In the genomic region with DNA sequence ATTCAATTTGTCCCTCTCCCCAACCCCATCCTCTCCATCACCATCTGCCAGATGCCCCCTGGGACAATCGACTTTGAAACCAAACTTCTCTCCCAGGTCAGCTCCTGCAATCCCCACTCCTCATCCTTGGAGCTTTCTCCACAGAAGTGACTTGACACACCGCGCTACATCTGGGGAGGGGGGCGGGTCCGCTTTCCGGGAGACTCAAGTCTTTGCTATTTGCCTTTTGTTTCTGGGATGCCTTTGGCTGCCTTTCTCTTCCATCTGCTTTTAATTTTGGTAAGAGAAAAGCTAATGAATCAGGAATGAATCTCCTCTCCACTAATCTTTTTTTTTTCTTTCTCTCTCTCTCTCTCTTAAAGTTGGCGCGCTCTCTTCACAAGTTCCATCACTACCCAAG, we compare ENCODE assay signal across 11 cellular contexts. TPM values are rescaled to one million over a fixed set of nuclear protein-coding genes. Genes with fewer than 3 reads are reported as not detected.
DNase-seq lines count a peak whose midpoint lies in the region; ATAC-seq, FAIRE-seq and TF ChIP-seq lines count a peak whose summit lies in the region.
"Had no signal": no experiment of that assay in that cellular context is flagged by ENCODE, and none has a peak within 500 bp of the region (broad histone marks: within the 10 kb centered on the region; RNA-seq: fewer than 3 reads in every experiment).

No MANE protein-coding gene starts in this region.

- H3K9me3 ChIP-seq in BE2C (no peaks in the 10 kb centered on the region), endothelial cell of umbilical vein (replicated peaks; ENCODE audit: control insufficient read depth, insufficient read depth, low read length) (no peaks in the 10 kb centered on the region), neural progenitor cell (ENCODE audit: low read depth) (no peaks in the 10 kb centered on the region)

- H3K36me3 Mint-ChIP-seq in neural progenitor cell: peaks cover 35% of the 10 kb centered on the region

- CTCF ChIA-PET in endothelial cell of umbilical vein (lab: Charles Lee): interaction anchor here (0.5 to 2.2 kb wide), 13 partner anchors 8 to 705 kb away, joined by 3 to 9 read pairs (median 4); a partner anchor contains a TSS

- H3F3A ChIP-seq in neural progenitor cell (ENCODE audit: low read depth): peaks cover 34% of the 10 kb centered on the region

- H3K27ac ChIP-seq in endothelial cell of umbilical vein (ENCODE audit: insufficient read depth, low read depth, low read length) (no peak overlapping the region), neural progenitor cell (peak overlapping the region; percentile 93)

- no peak overlapping the region for H3K9ac ChIP-seq in endothelial cell of umbilical vein (replicated peaks; ENCODE audit: extremely low read depth, insufficient read depth, low read length)
- H3K9ac ChIP-seq in neural progenitor cell: peak overlapping the region; percentile 72

- FAIRE-seq in endothelial cell of umbilical vein (lab: Jason Lieb, UNC): no peak
- FAIRE-seq: GM18507, HTR-8/SVneo had no signal

- H2AFZ ChIP-seq in endothelial cell of umbilical vein (ENCODE audit: low read depth, low read length): no peak overlapping the region
- H2AFZ ChIP-seq in neural progenitor cell (replicated peaks): no peak overlapping the region

- TF ChIP-seq CTCF in BE2C (IDR thresholded peaks at IDR 0.05; ENCODE audit: low read depth, low read length): no peak
- TF ChIP-seq CTCF in endothelial cell of umbilical vein (IDR thresholded peaks at IDR 0.05; ENCODE audit: extremely low read depth in 1 of 2, insufficient read depth in 1 of 2, low read depth in 1 of 2, low read length in 2 of 2): no peak
- TF ChIP-seq CTCF in neural progenitor cell (IDR thresholded peaks at IDR 0.05): no peak

- H3K4me2 ChIP-seq in endothelial cell of umbilical vein (ENCODE audit: insufficient read depth, low read length) (peak overlapping the region; percentile 12), neural progenitor cell (peak overlapping the region; percentile 97)

- no TSS peak for BruUV-seq in endothelial cell of umbilical vein (replicated peaks; lab: Mats Ljungman, UMichigan)

- no peaks in the 10 kb centered on the region for H3K79me2 ChIP-seq in endothelial cell of umbilical vein (ENCODE audit: control insufficient read depth, insufficient read depth, low read length)
- H3K79me2 ChIP-seq in neural progenitor cell (ENCODE audit: low read depth): peaks cover 74% of the 10 kb centered on the region

- H3K27ac Mint-ChIP-seq in neural progenitor cell: peak overlapping the region; percentile 99

- dilution Hi-C loops in endothelial cell of umbilical vein (cut with MboI; ENCODE audit: extremely low pct_ligation_motif_present, low sequenced_read_pairs): no loop called here

- no peaks in the 10 kb centered on the region for H3K9me1 ChIP-seq in endothelial cell of umbilical vein (replicated peaks; ENCODE audit: control insufficient read depth, extremely low read depth, insufficient read depth, low read length)

- H3K4me1 Mint-ChIP-seq in neural progenitor cell: peaks cover 41% of the 10 kb centered on the region

- H3K36me3 ChIP-seq in BE2C: no peaks in the 10 kb centered on the region
- no peaks in the 10 kb centered on the region for H3K36me3 ChIP-seq in endothelial cell of umbilical vein (ENCODE audit: control insufficient read depth in 2 of 2, extremely low read depth in 1 of 2, insufficient read depth in 2 of 2, low read length in 2 of 2)
- peaks cover 17% of the 10 kb centered on the region for H3K36me3 ChIP-seq in neural progenitor cell

- peak overlapping the region; percentile 95 for H3K4me3 Mint-ChIP-seq in neural progenitor cell

- H3K4me1 ChIP-seq in BE2C: no peaks in the 10 kb centered on the region; the same call in 1 of the 2 replicates
- H3K4me1 ChIP-seq in endothelial cell of umbilical vein (ENCODE audit: control insufficient read depth, extremely low read depth, insufficient read depth, low read length): peaks cover 4% of the 10 kb centered on the region
- H3K4me1 ChIP-seq in neural progenitor cell: peaks cover 40% of the 10 kb centered on the region

- H3K9me3 Mint-ChIP-seq in neural progenitor cell: peaks cover 3% of the 10 kb centered on the region

- ATAC-seq in HG03095 (IDR thresholded peaks at IDR 0.05; ENCODE audit: unreplicated experiment) (no peak), HG02588 (IDR thresholded peaks at IDR 0.05; ENCODE audit: unreplicated experiment) (no peak)

- DNase-seq in BE2C (no peak), NCI-H69 (lab: John Stamatoyannopoulos, UW) (peak; percentile 37), endothelial cell of umbilical vein (ENCODE audit: low read depth, low spot score) (no peak), neural progenitor cell (ENCODE audit: low spot score) (peak; percentile 76), anterior cingulate cortex (lab: John Stamatoyannopoulos, UW) (no peak)
- DNase-seq in activated naive CD4-positive, alpha-beta T cell treated with Interleukin-2 at 50 U/mL for 16 hours: no peak
- DNase-seq: activated CD4-positive, alpha-beta T cell treated with anti-CD3 and anti-CD28 coated beads for 1 hour had no signal

- H4K20me1 ChIP-seq in endothelial cell of umbilical vein (replicated peaks; ENCODE audit: control insufficient read depth, extremely low read depth, insufficient read depth, low read length) (no peaks in the 10 kb centered on the region), neural progenitor cell (ENCODE audit: low read depth) (peaks cover 28% of the 10 kb centered on the region)

- H3K27me3 ChIP-seq in BE2C (peaks cover 42% of the 10 kb centered on the region), endothelial cell of umbilical vein (ENCODE audit: control insufficient read depth in 2 of 2, insufficient read depth in 2 of 2, low read length in 2 of 2) (peaks cover 18 to 26% of the 10 kb centered on the region in 2 experiments), neural progenitor cell (no peaks in the 10 kb centered on the region)

- POLR2A ChIA-PET in endothelial cell of umbilical vein (lab: Charles Lee): interaction anchor here (1.1 kb wide), 1 partner anchor 19 kb away, joined by 3 read pairs; no protein-coding TSS in a partner anchor

- intact Hi-C loops in endothelial cell of umbilical vein (cut with micrococcal nuclease): loop anchor here (1.0 to 10.0 kb wide), 4 partner anchors 91 to 832 kb away; a partner anchor contains a TSS

- H3K4me3 ChIP-seq in BE2C (ENCODE audit: low read depth, low read length) (peak overlapping the region; percentile 64), endothelial cell of umbilical vein (replicated peaks in 1 of 3; ENCODE audit: insufficient read depth in 1 of 3, low read depth in 1 of 3, low read length in 3 of 3) (peak overlapping the region in 1 of 3 experiments; percentile 83), neural progenitor cell (peak overlapping the region; percentile 81)

- TF ChIP-seq POLR2A in endothelial cell of umbilical vein (IDR thresholded peaks at IDR 0.05; ENCODE audit: low read depth, low read length): no peak

- peaks cover 11% of the 10 kb centered on the region for H3K27me3 Mint-ChIP-seq in neural progenitor cell (ENCODE audit: insufficient read depth, low read depth)

TF ChIP-seq in endothelial cell of umbilical vein, 7 proteins besides CTCF, POLR2A, EP300 and RAD21:
- TF ChIP-seq EZH2 (IDR thresholded peaks at IDR 0.05; ENCODE audit: borderline replicate concordance, low read depth, low read length, severe bottlenecking) (no peak), POLR2AphosphoS5 (IDR thresholded peaks at IDR 0.05; ENCODE audit: insufficient read depth, low read depth, low read length) (no peak), MYC (IDR thresholded peaks at IDR 0.05; ENCODE audit: low read depth, low read length) (no peak), FOS (IDR thresholded peaks at IDR 0.05; ENCODE audit: borderline replicate concordance, insufficient read depth, low read length) (no peak), GATA2 (IDR thresholded peaks at IDR 0.05; ENCODE audit: insufficient read depth, insufficient read length, low read depth, low read length) (no peak), JUN (IDR thresholded peaks at IDR 0.05; ENCODE audit: borderline replicate concordance, insufficient read depth, insufficient read length, low read depth) (no peak)
- TF ChIP-seq, protein P1, sequence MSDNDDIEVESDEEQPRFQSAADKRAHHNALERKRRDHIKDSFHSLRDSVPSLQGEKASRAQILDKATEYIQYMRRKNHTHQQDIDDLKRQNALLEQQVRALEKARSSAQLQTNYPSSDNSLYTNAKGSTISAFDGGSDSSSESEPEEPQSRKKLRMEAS (IDR thresholded peaks at IDR 0.05; ENCODE audit: insufficient read depth, insufficient read length): no peak

RNA-seq across cellular contexts. Expression of a gene that starts 0.7 kb away (rescaled TPM):
- polyA plus RNA-seq in BE2C (2012; ENCODE audit: insufficient read depth, insufficient read length, low read depth): 0.20 TPM
- 9.0 and 11.4 TPM in 2 replicates for total RNA-seq in endothelial cell of umbilical vein
- polyA plus RNA-seq in endothelial cell of umbilical vein: 7.5 and 9.7 TPM in 2 replicates
- 4.9 and 6.0 TPM in 2 replicates for polyA plus RNA-seq in endothelial cell of umbilical vein (2011; cell fraction: cytosol; rRNA removed)
- 9.0 and 10.3 TPM in 2 replicates for polyA plus RNA-seq in endothelial cell of umbilical vein (2011; cell fraction: nucleus; rRNA removed)
- polyA plus RNA-seq in endothelial cell of umbilical vein (2012): 0.82 and 1.9 TPM in 2 replicates
- polyA minus RNA-seq in endothelial cell of umbilical vein: 4.8 and 5.6 TPM in 2 replicates
- 16.1 TPM for polyA minus RNA-seq in endothelial cell of umbilical vein (2011; cell fraction: cytosol; rRNA and poly(A)+ RNA removed)
- polyA minus RNA-seq in endothelial cell of umbilical vein (2011; cell fraction: nucleus; rRNA and poly(A)+ RNA removed): 3.1 and 3.5 TPM in 2 replicates
- 362 and 601 TPM in 2 replicates for total RNA-seq in neural progenitor cell (ENCODE audit: low replicate concordance)

Comparison
In these comparisons a context has a peak if more than half of its experiments do, and no peak if none do; other contexts are left out.
1. DNase-seq: peak in NCI-H69 (single experiment) and neural progenitor cell (single experiment); none in BE2C (single experiment), endothelial cell of umbilical vein (single experiment), anterior cingulate cortex (0 of 58) and activated naive CD4-positive, alpha-beta T cell treated with Interleukin-2 at 50 U/mL for 16 hours (single experiment).
2. RNA of a gene that starts 0.7 kb away (total RNA-seq): 362 to 601 TPM in neural progenitor cell; 9.0 to 11.4 TPM in endothelial cell of umbilical vein; every median in the first group is over 10 times any median in the second.